In genomic region chr13:31369213-31369612, GRCh38 we compare ENCODE assay signal across 14 cellular contexts.
"Had no signal": no experiment of that assay in that cellular context is flagged by ENCODE, and none has a peak within 500 bp of the region (broad histone marks: within the 10 kb centered on the region; RNA-seq: fewer than 3 reads in every experiment).

No MANE protein-coding gene starts in this region.

- H3K36me3 ChIP-seq: esophagus squamous epithelium, gastrocnemius medialis, heart right ventricle, right atrium auricular region, sigmoid colon had no signal

- H3K9me3 ChIP-seq: gastrocnemius medialis had no signal

- H3K4me3 ChIP-seq: esophagus squamous epithelium, gastrocnemius medialis, heart right ventricle, right atrium auricular region, sigmoid colon had no signal

- DNase-seq: esophagus squamous epithelium; gastrocnemius medialis; heart right ventricle; hypothalamus; islet precursor cell; mammary epithelial cell; naive thymus-derived CD8-positive, alpha-beta T cell; sigmoid colon; small intestine; stimulated activated CD4-positive, alpha-beta T cell treated with anti-CD3 and anti-CD28 coated beads, Interleukin-12 subunit alpha, Interleukin-12 subunit beta, amount 100 ng/mL, for 4 hours; stimulated activated naive CD4-positive, alpha-beta T cell; trophoblast cell had no signal

- H3K27ac ChIP-seq: esophagus squamous epithelium, gastrocnemius medialis, heart right ventricle, right atrium auricular region, sigmoid colon had no signal

- H3K27me3 ChIP-seq: esophagus squamous epithelium, gastrocnemius medialis, heart right ventricle, right atrium auricular region, sigmoid colon had no signal

- H3K4me1 ChIP-seq: esophagus squamous epithelium, gastrocnemius medialis, heart right ventricle, right atrium auricular region, sigmoid colon had no signal

- ATAC-seq: gastrocnemius medialis; heart right ventricle; left lobe of liver; naive thymus-derived CD8-positive, alpha-beta T cell had no signal
